ENCODE assay signal across 8 cellular contexts in the genomic region with DNA sequence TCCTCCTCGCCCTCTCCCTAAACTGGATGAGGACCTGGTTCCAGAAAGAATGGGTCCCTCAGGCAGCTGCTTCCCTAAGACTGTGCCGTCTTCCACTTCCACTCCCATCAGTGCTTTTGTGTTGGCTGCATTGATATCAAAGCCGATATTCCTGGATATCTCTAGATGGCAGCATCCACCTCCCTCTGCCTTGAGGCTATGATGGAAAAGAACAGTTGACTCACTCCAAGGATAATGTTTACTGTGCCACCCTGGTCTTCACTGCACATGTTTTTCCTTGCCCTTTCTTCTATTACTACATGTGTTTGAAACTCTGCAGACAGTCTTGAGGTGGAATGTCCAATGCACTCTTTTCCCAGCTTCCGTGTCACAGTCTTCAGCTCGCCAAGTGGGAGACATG.
DNase-seq lines count a peak whose midpoint lies in the region; ATAC-seq and TF ChIP-seq lines count a peak whose summit lies in the region.

No MANE protein-coding gene starts in this region.

- peak; percentile 9 for DNase-seq in SIG-M5 treated with dmso at 0.1 percent for 504 hours (lab: John Stamatoyannopoulos, UW; ENCODE audit: unreplicated experiment)
- DNase-seq in SIG-M5 (lab: John Stamatoyannopoulos, UW) = no peak
- peak; percentile 28 for DNase-seq in amniotic stem cell (lab: John Stamatoyannopoulos, UW)
- peak; percentile 73 for DNase-seq in inferior parietal cortex (ENCODE audit: extremely low spot score)
- peak in 1 of 2 donors; percentile 41 for DNase-seq in uterus
- no peak for DNase-seq in natural killer cell treated with Interleukin-12 subunit alpha and Interleukin-12 subunit beta and Interleukin-15 and Interleukin-18, amount 100 ng/mL, for 72 hours (ENCODE audit: low spot score)
- DNase-seq in NCI-H2196 (lab: John Stamatoyannopoulos, UW; ENCODE audit: unreplicated experiment) = no peak
- no peak for DNase-seq in DMS153 treated with DMSO at 0.1 percent for 48 hours (lab: John Stamatoyannopoulos, UW; ENCODE audit: unreplicated experiment)

- H3K27me3 Mint-ChIP-seq in natural killer cell treated with Interleukin-12 subunit alpha and Interleukin-12 subunit beta and Interleukin-15 and Interleukin-18, amount 100 ng/mL, for 72 hours = peaks cover 20 to 64% of the 10 kb centered on the region in 2 donors

- H3K9me3 Mint-ChIP-seq in natural killer cell treated with Interleukin-12 subunit alpha and Interleukin-12 subunit beta and Interleukin-15 and Interleukin-18, amount 100 ng/mL, for 72 hours = no peaks in the 10 kb centered on the region

- intact Hi-C loops in uterus (cut with DNase I; ENCODE audit: low total_unique reads) = no loop called here

- H3K4me1 Mint-ChIP-seq in natural killer cell treated with Interleukin-12 subunit alpha and Interleukin-12 subunit beta and Interleukin-15 and Interleukin-18, amount 100 ng/mL, for 72 hours (ENCODE audit: low read depth in 2 of 2) = peaks cover 3 to 13% of the 10 kb centered on the region in 2 donors

- no peaks in the 10 kb centered on the region for H3K4me1 ChIP-seq in uterus

- no peak overlapping the region for H3K4me3 Mint-ChIP-seq in natural killer cell treated with Interleukin-12 subunit alpha and Interleukin-12 subunit beta and Interleukin-15 and Interleukin-18, amount 100 ng/mL, for 72 hours

- no peaks in the 10 kb centered on the region for H3K9me3 ChIP-seq in uterus

- no peak overlapping the region for H3K27ac ChIP-seq in uterus

- no peaks in the 10 kb centered on the region for H3K36me3 ChIP-seq in uterus

- no peaks in the 10 kb centered on the region for H3K27me3 ChIP-seq in uterus

- H3K36me3 Mint-ChIP-seq in natural killer cell treated with Interleukin-12 subunit alpha and Interleukin-12 subunit beta and Interleukin-15 and Interleukin-18, amount 100 ng/mL, for 72 hours = peaks cover 4% of the 10 kb centered on the region

- no peak for TF ChIP-seq POLR2A in uterus (IDR thresholded peaks at IDR 0.05)

- no peak overlapping the region for H3K27ac Mint-ChIP-seq in natural killer cell treated with Interleukin-12 subunit alpha and Interleukin-12 subunit beta and Interleukin-15 and Interleukin-18, amount 100 ng/mL, for 72 hours

- peak; percentile 28 to 56 (median 47) for TF ChIP-seq CTCF in uterus (IDR thresholded peaks at IDR 0.05)

- ATAC-seq in natural killer cell treated with Interleukin-12 subunit alpha and Interleukin-12 subunit beta and Interleukin-15 and Interleukin-18, amount 100 ng/mL, for 72 hours = no peak

- H3K4me3 ChIP-seq in uterus = no peak overlapping the region

Comparison
In these comparisons a context has a peak if more than half of its experiments do, and no peak if none do; other contexts are left out.
1. DNase-seq: peak in SIG-M5 treated with dmso at 0.1 percent for 504 hours (single experiment), amniotic stem cell (single experiment) and inferior parietal cortex (single experiment); none in SIG-M5 (single experiment), natural killer cell treated with Interleukin-12 subunit alpha and Interleukin-12 subunit beta and Interleukin-15 and Interleukin-18, amount 100 ng/mL, for 72 hours (single experiment), NCI-H2196 (single experiment) and DMS153 treated with DMSO at 0.1 percent for 48 hours (single experiment).